Comparison of ENCODE assay signal across 1 cellular context in genomic region chr6:30657922-30658321, GRCh38.
TF ChIP-seq lines count a peak whose summit lies in the region.
"Not testable (repeated sequence)": the region's sequence is repeated elsewhere in the genome, so short reads cannot be mapped to it uniquely, and the experiment has no call there.

No MANE protein-coding gene starts in this region.

TF ChIP-seq in HepG2, 621 proteins besides CTCF, POLR2A, EP300 and RAD21:
- TF ChIP-seq, protein P1, sequence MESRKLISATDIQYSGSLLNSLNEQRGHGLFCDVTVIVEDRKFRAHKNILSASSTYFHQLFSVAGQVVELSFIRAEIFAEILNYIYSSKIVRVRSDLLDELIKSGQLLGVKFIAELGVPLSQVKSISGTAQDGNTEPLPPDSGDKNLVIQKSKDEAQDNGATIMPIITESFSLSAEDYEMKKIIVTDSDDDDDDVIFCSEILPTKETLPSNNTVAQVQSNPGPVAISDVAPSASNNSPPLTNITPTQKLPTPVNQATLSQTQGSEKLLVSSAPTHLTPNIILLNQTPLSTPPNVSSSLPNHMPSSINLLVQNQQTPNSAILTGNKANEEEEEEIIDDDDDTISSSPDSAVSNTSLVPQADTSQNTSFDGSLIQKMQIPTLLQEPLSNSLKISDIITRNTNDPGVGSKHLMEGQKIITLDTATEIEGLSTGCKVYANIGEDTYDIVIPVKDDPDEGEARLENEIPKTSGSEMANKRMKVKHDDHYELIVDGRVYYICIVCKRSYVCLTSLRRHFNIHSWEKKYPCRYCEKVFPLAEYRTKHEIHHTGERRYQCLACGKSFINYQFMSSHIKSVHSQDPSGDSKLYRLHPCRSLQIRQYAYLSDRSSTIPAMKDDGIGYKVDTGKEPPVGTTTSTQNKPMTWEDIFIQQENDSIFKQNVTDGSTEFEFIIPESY (CRISPR knock-in tag; IDR thresholded peaks at IDR 0.05), result peak; percentile 96
- TF ChIP-seq CREM (IDR thresholded peaks at IDR 0.05) (peak; percentile 20; the same call in 1 of the 2 replicates), SALL1 (CRISPR knock-in tag; IDR thresholded peaks at IDR 0.05) (peak; percentile 81), ZNF687 (CRISPR knock-in tag; IDR thresholded peaks at IDR 0.05) (peak; percentile 46), ZMYM2 (CRISPR knock-in tag; IDR thresholded peaks at IDR 0.05) (peak; percentile 65), ADNP (CRISPR knock-in tag; IDR thresholded peaks at IDR 0.05) (peak; percentile 44; the same call in 1 of the 2 replicates), HNF4A (CRISPR knock-in tag; IDR thresholded peaks at IDR 0.05) (peak; percentile 79), MED1 (CRISPR knock-in tag; IDR thresholded peaks at IDR 0.05) (0 out of 2 replicates have a peak, but pooled peaks have one; percentile 25), SOX6 (CRISPR knock-in tag; IDR thresholded peaks at IDR 0.05) (peak; percentile 49), HDAC1 (CRISPR knock-in tag; IDR thresholded peaks at IDR 0.05) (peak; percentile 31; the same call in 1 of the 2 replicates), ZMYM3 (CRISPR knock-in tag; IDR thresholded peaks at IDR 0.05) (peak; percentile 66; the same call in 1 of the 2 replicates), FOXA3 (CRISPR knock-in tag; IDR thresholded peaks at IDR 0.05) (0 out of 2 replicates have a peak, but pooled peaks have one; percentile 12), POGZ (CRISPR knock-in tag; IDR thresholded peaks at IDR 0.05) (0 out of 2 replicates have a peak, but pooled peaks have one; percentile 14), SAP130 (CRISPR knock-in tag; IDR thresholded peaks at IDR 0.05; ENCODE audit: low read depth) (0 out of 2 replicates have a peak, but pooled peaks have one; percentile 17), MYC (CRISPR knock-in tag; IDR thresholded peaks at IDR 0.05; ENCODE audit: borderline replicate concordance) (peak; percentile 17; the same call in 1 of the 2 replicates), RARA (CRISPR knock-in tag; IDR thresholded peaks at IDR 0.05) (0 out of 2 replicates have a peak, but pooled peaks have one; percentile 18), ZBTB4 (CRISPR knock-in tag; IDR thresholded peaks at IDR 0.05; ENCODE audit: borderline replicate concordance) (peak; percentile 49; the same call in 1 of the 2 replicates), ZFY (CRISPR knock-in tag; IDR thresholded peaks at IDR 0.05) (0 out of 2 replicates have a peak, but pooled peaks have one; percentile 21), ZNF556 (CRISPR knock-in tag; IDR thresholded peaks at IDR 0.05; ENCODE audit: borderline replicate concordance) (0 out of 2 replicates have a peak, but pooled peaks have one; percentile 32), PAXIP1 (CRISPR knock-in tag; conservative IDR thresholded peaks at IDR 0.05) (peak; percentile 61), ZNF644 (CRISPR knock-in tag; IDR thresholded peaks at IDR 0.05; ENCODE audit: low read depth) (peak; percentile 59; the same call in 1 of the 2 replicates)
- not testable (repeated sequence) for TF ChIP-seq CREM (CRISPR knock-in tag; IDR thresholded peaks at IDR 0.05); SOX6 (IDR thresholded peaks at IDR 0.05)
- TF ChIP-seq, protein P2, sequence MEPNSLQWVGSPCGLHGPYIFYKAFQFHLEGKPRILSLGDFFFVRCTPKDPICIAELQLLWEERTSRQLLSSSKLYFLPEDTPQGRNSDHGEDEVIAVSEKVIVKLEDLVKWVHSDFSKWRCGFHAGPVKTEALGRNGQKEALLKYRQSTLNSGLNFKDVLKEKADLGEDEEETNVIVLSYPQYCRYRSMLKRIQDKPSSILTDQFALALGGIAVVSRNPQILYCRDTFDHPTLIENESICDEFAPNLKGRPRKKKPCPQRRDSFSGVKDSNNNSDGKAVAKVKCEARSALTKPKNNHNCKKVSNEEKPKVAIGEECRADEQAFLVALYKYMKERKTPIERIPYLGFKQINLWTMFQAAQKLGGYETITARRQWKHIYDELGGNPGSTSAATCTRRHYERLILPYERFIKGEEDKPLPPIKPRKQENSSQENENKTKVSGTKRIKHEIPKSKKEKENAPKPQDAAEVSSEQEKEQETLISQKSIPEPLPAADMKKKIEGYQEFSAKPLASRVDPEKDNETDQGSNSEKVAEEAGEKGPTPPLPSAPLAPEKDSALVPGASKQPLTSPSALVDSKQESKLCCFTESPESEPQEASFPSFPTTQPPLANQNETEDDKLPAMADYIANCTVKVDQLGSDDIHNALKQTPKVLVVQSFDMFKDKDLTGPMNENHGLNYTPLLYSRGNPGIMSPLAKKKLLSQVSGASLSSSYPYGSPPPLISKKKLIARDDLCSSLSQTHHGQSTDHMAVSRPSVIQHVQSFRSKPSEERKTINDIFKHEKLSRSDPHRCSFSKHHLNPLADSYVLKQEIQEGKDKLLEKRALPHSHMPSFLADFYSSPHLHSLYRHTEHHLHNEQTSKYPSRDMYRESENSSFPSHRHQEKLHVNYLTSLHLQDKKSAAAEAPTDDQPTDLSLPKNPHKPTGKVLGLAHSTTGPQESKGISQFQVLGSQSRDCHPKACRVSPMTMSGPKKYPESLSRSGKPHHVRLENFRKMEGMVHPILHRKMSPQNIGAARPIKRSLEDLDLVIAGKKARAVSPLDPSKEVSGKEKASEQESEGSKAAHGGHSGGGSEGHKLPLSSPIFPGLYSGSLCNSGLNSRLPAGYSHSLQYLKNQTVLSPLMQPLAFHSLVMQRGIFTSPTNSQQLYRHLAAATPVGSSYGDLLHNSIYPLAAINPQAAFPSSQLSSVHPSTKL (CRISPR knock-in tag; IDR thresholded peaks at IDR 0.05), result peak; percentile 23; the same call in 1 of the 2 replicates
- TF ChIP-seq, protein P3, sequence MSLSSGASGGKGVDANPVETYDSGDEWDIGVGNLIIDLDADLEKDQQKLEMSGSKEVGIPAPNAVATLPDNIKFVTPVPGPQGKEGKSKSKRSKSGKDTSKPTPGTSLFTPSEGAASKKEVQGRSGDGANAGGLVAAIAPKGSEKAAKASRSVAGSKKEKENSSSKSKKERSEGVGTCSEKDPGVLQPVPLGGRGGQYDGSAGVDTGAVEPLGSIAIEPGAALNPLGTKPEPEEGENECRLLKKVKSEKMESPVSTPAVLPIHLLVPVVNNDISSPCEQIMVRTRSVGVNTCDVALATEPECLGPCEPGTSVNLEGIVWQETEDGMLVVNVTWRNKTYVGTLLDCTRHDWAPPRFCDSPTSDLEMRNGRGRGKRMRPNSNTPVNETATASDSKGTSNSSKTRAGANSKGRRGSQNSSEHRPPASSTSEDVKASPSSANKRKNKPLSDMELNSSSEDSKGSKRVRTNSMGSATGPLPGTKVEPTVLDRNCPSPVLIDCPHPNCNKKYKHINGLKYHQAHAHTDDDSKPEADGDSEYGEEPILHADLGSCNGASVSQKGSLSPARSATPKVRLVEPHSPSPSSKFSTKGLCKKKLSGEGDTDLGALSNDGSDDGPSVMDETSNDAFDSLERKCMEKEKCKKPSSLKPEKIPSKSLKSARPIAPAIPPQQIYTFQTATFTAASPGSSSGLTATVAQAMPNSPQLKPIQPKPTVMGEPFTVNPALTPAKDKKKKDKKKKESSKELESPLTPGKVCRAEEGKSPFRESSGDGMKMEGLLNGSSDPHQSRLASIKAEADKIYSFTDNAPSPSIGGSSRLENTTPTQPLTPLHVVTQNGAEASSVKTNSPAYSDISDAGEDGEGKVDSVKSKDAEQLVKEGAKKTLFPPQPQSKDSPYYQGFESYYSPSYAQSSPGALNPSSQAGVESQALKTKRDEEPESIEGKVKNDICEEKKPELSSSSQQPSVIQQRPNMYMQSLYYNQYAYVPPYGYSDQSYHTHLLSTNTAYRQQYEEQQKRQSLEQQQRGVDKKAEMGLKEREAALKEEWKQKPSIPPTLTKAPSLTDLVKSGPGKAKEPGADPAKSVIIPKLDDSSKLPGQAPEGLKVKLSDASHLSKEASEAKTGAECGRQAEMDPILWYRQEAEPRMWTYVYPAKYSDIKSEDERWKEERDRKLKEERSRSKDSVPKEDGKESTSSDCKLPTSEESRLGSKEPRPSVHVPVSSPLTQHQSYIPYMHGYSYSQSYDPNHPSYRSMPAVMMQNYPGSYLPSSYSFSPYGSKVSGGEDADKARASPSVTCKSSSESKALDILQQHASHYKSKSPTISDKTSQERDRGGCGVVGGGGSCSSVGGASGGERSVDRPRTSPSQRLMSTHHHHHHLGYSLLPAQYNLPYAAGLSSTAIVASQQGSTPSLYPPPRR (CRISPR knock-in tag; IDR thresholded peaks at IDR 0.05; ENCODE audit: borderline replicate concordance), result 0 out of 2 replicates have a peak, but pooled peaks have one; percentile 18
